8 cellular contexts compared by ENCODE assay signal in genomic region chr16:54930034-54930938, GRCh38. TPM values are rescaled to one million over a fixed set of nuclear protein-coding genes. Genes with fewer than 3 reads are reported as not detected.
DNase-seq lines count a peak whose midpoint lies in the region; ATAC-seq, FAIRE-seq and TF ChIP-seq lines count a peak whose summit lies in the region.

Gene IRX5, plus strand, starts transcription at chr16:54930865. Its CDS starts 334 bp downstream, at chr16:54931199.

- peaks cover 12% of the 10 kb centered on the region for H3K9me3 Mint-ChIP-seq in astrocyte (ENCODE audit: unreplicated experiment)

- peak within 1 kb of the TSS; percentile 92 for H3K27ac Mint-ChIP-seq in astrocyte (ENCODE audit: unreplicated experiment)

- ATAC-seq in HG03108 (IDR thresholded peaks at IDR 0.05; ENCODE audit: unreplicated experiment) = no peak

- H3K4me2 ChIP-seq in astrocyte (ENCODE audit: low read length) = peak within 1 kb of the TSS; percentile 99

- DNase-seq in GM04504 (ENCODE audit: low read depth) = peak; percentile 95
- peak; percentile 84 for DNase-seq in LNCaP clone FGC (ENCODE audit: low read depth)
- peak; percentile 95 for DNase-seq in astrocyte (ENCODE audit: low read depth)
- peak; percentile 81 for DNase-seq in right atrium auricular region (ENCODE audit: low spot score)
- peak in 9 of 10 donors; percentile 43 to 95 (median 64) for DNase-seq in posterior cingulate gyrus
- DNase-seq in effector CD4-positive, alpha-beta T cell = no peak

- peaks cover 17% of the 10 kb centered on the region for H3K4me1 ChIP-seq in astrocyte (ENCODE audit: insufficient read depth, low read length)
- peaks cover 0 to 28% of the 10 kb centered on the region in 2 donors for H3K4me1 ChIP-seq in right atrium auricular region

- peak; percentile 29; the same call in 1 of the 2 replicates for TF ChIP-seq CTCF in LNCaP clone FGC (IDR thresholded peaks at IDR 0.05; ENCODE audit: control insufficient read depth, extremely low read depth, insufficient read depth)
- TF ChIP-seq CTCF in astrocyte (IDR thresholded peaks at IDR 0.05; ENCODE audit: insufficient read depth, low read depth, low read length) = no peak
- TF ChIP-seq CTCF in right atrium auricular region (IDR thresholded peaks at IDR 0.05) = no peak

- peaks cover 24% of the 10 kb centered on the region for H3K27me3 Mint-ChIP-seq in astrocyte (ENCODE audit: low read depth, unreplicated experiment)

- H2AFZ ChIP-seq in astrocyte (ENCODE audit: low read depth, low read length) = peak within 1 kb of the TSS; percentile 86

- FAIRE-seq in astrocyte (lab: Jason Lieb, UNC) = no peak

- H4K20me1 ChIP-seq in astrocyte (ENCODE audit: insufficient read depth, low read length) = peaks cover 33% of the 10 kb centered on the region

- intact Hi-C loops in posterior cingulate gyrus (cut with DNase I) = loop anchor here (5.0 to 10.0 kb wide), 2 partner anchors 442 to 645 kb away; partner anchors contain the start of gene IRX3

- H3K27ac ChIP-seq in astrocyte (ENCODE audit: low read depth, low read length) = peak within 1 kb of the TSS; percentile 76
- peak within 1 kb of the TSS; percentile 74 to 77 for H3K27ac ChIP-seq in right atrium auricular region

- peak within 1 kb of the TSS; percentile 87 for H3K9ac ChIP-seq in astrocyte (ENCODE audit: low read length)

- H3K79me2 ChIP-seq in astrocyte (ENCODE audit: insufficient read depth, low read length) = peaks cover 48% of the 10 kb centered on the region

- H3K4me3 ChIP-seq in LNCaP clone FGC (ENCODE audit: low read depth, low read length) = peak within 1 kb of the TSS; percentile 64
- H3K4me3 ChIP-seq in astrocyte (ENCODE audit: insufficient read depth, low read depth, low read length) = peak within 1 kb of the TSS; percentile 82
- H3K4me3 ChIP-seq in right atrium auricular region = peak within 1 kb of the TSS; percentile 57 to 67

- H3K36me3 Mint-ChIP-seq in astrocyte (ENCODE audit: low read depth, unreplicated experiment) = no peaks in the 10 kb centered on the region

- H3K27me3 ChIP-seq in astrocyte (ENCODE audit: insufficient read depth, low read length) = peaks cover 17% of the 10 kb centered on the region
- peaks cover 44 to 52% of the 10 kb centered on the region in 2 donors for H3K27me3 ChIP-seq in right atrium auricular region

- peaks cover 10% of the 10 kb centered on the region for H3K4me1 Mint-ChIP-seq in astrocyte (ENCODE audit: low read depth, unreplicated experiment)

- H3K9me3 ChIP-seq in astrocyte (ENCODE audit: insufficient read depth, low read depth, low read length) (no peaks in the 10 kb centered on the region), right atrium auricular region (no peaks in the 10 kb centered on the region)

- H3K36me3 ChIP-seq in astrocyte (ENCODE audit: insufficient read depth, low read length) = no peaks in the 10 kb centered on the region
- no peaks in the 10 kb centered on the region for H3K36me3 ChIP-seq in right atrium auricular region

- H3K4me3 Mint-ChIP-seq in astrocyte (ENCODE audit: unreplicated experiment) = peak within 1 kb of the TSS; percentile 97

TF ChIP-seq in PFSK-1, 5 proteins besides CTCF, POLR2A, EP300 and RAD21:
- peak; percentile 54; the same call in 1 of the 2 replicates for TF ChIP-seq POLR2AphosphoS5 (IDR thresholded peaks at IDR 0.05; ENCODE audit: low read depth, low read length)
- no peak for TF ChIP-seq SIN3A (IDR thresholded peaks at IDR 0.05; ENCODE audit: borderline replicate concordance, insufficient read depth, low read length)
- no peak for TF ChIP-seq FOXP2 (optimal IDR thresholded peaks at IDR 0.05; ENCODE audit: borderline replicate concordance, extremely low read depth, extremely low read length, insufficient read depth)
- peak; percentile 19; the same call in 1 of the 2 replicates for TF ChIP-seq TAF1 (IDR thresholded peaks at IDR 0.05; ENCODE audit: borderline replicate concordance, insufficient read depth, low read length)

RNA-seq across cellular contexts. Expression of gene IRX5, which starts in this region (rescaled TPM):
- 2.5 TPM for polyA plus RNA-seq in PFSK-1 (2012; ENCODE audit: insufficient read length, low read depth)
- total RNA-seq in astrocyte (0.57 and 0.75 TPM in 2 replicates), right atrium auricular region (1 to 10 TPM in 1 of 2 donors, under 1 TPM in 1; 0.59 to 4.1 TPM)

Comparison
In these comparisons a context has a peak if more than half of its experiments do, and no peak if none do; other contexts are left out.
1. Peak in DNase-seq, H3K4me3 ChIP-seq, H3K27ac ChIP-seq, H3K9ac ChIP-seq and H3K4me2 ChIP-seq in astrocyte; RNA of the gene not detected or under 1 TPM.